29 cellular contexts compared by ENCODE assay signal in the genomic region with DNA sequence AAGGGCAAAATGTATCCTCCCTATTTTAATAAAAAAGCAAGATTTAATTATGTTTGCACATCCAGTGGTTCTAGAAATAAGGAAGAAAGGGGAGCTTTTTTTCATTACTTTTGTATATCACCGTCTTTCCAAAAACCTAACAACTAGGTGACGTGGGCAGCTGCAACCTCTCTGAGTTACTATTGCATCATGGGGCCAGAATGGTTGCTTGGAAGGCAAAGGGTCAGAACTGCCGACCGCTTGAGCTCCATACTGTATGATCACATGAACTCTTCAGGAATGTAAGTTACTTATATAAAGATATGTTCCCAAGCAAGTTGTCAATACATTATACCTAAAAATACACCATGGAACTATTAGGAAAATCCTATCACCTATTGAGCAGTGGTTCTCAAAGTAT.
"Had no signal": no experiment of that assay in that cellular context is flagged by ENCODE, and none has a peak within 500 bp of the region (broad histone marks: within the 10 kb centered on the region; RNA-seq: fewer than 3 reads in every experiment).

No MANE protein-coding gene starts in this region.

- DNase-seq: naive thymus-derived CD8-positive, alpha-beta T cell; nephron progenitor cell; nucleus accumbens; pancreas; retina; spleen; stimulated activated CD4-positive, alpha-beta T cell treated with anti-CD3 and anti-CD28 coated beads, Interleukin-12 subunit alpha, Interleukin-12 subunit beta, amount 100 ng/mL, for 4 hours; stimulated activated CD4-positive, alpha-beta T cell treated with anti-CD3 and anti-CD28 coated beads, Interleukin-1b, Interleukin-23, amount 100 ng/mL, for 48 hours; stimulated activated CD4-positive, alpha-beta T cell treated with anti-CD3 and anti-CD28 coated beads, Interleukin-4, amount 100 ng/mL, for 1 hour; stimulated activated CD4-positive, alpha-beta T cell treated with anti-CD3 and anti-CD28 coated beads, Interleukin-4, amount 100 ng/mL, for 4 hours; stimulated activated CD8-positive, alpha-beta memory T cell treated with anti-CD3 and anti-CD28 coated beads, Interleukin-4, amount 100 ng/mL, for 48 hours; stimulated activated naive CD4-positive, alpha-beta T cell treated with Interleukin-2 at 50 U/mL for 16 hours; stomach; thyroid gland; trophoblast cell; upper lobe of left lung had no signal

- H3K36me3 ChIP-seq: neutrophil, pancreas, prostate gland, right atrium auricular region, spleen, stomach, thoracic aorta, thyroid gland, tibial nerve, upper lobe of left lung, vagina had no signal

- H3K27ac ChIP-seq: neutrophil, pancreas, prostate gland, right atrium auricular region, skin epidermis, spleen, stomach, thoracic aorta, tibial nerve, upper lobe of left lung, vagina had no signal

- ATAC-seq: naive thymus-derived CD8-positive, alpha-beta T cell; natural killer cell treated with Interleukin-12 subunit alpha and Interleukin-12 subunit beta and Interleukin-15 and Interleukin-18, amount 100 ng/mL, for 72 hours; pancreas; sciatic nerve; stimulated activated memory B cell treated with anti-CD40 and anti-IgM and Interleukin-4, amounts not matched to agents 10 μg/mL and 1 μg/mL and 100 μg/mL, for 72 hours had no signal

- H3K4me3 Mint-ChIP-seq: naive thymus-derived CD8-positive, alpha-beta T cell; natural killer cell treated with Interleukin-12 subunit alpha and Interleukin-12 subunit beta and Interleukin-15 and Interleukin-18, amount 100 ng/mL, for 72 hours; nephron progenitor cell; neural crest cell; stimulated activated memory B cell treated with anti-CD40 and anti-IgM and Interleukin-4, amounts not matched to agents 10 μg/mL and 1 μg/mL and 100 μg/mL, for 72 hours; stimulated activated naive CD8-positive, alpha-beta T cell treated with anti-CD3 and anti-CD28 coated beads, Interleukin-15, Interleukin-2, amounts not matched to agents 100 ng/mL and 50 ng/mL, for 24 hours had no signal

- H3K27me3 ChIP-seq: neutrophil, pancreas, right atrium auricular region, spleen, stomach, thyroid gland, tibial nerve, upper lobe of left lung, vagina had no signal

- H3K4me2 ChIP-seq: smooth muscle cell had no signal

- H3K9me3 Mint-ChIP-seq: naive thymus-derived CD8-positive, alpha-beta T cell; natural killer cell treated with Interleukin-12 subunit alpha and Interleukin-12 subunit beta and Interleukin-15 and Interleukin-18, amount 100 ng/mL, for 72 hours; nephron progenitor cell; neural crest cell; stimulated activated memory B cell treated with anti-CD40 and anti-IgM and Interleukin-4, amounts not matched to agents 10 μg/mL and 1 μg/mL and 100 μg/mL, for 72 hours; stimulated activated naive CD8-positive, alpha-beta T cell treated with anti-CD3 and anti-CD28 coated beads, Interleukin-15, Interleukin-2, amounts not matched to agents 100 ng/mL and 50 ng/mL, for 24 hours had no signal

- H3K27me3 Mint-ChIP-seq: naive thymus-derived CD8-positive, alpha-beta T cell; natural killer cell treated with Interleukin-12 subunit alpha and Interleukin-12 subunit beta and Interleukin-15 and Interleukin-18, amount 100 ng/mL, for 72 hours; stimulated activated naive CD8-positive, alpha-beta T cell treated with anti-CD3 and anti-CD28 coated beads, Interleukin-15, Interleukin-2, amounts not matched to agents 100 ng/mL and 50 ng/mL, for 24 hours had no signal

- H3K4me1 ChIP-seq: pancreas, prostate gland, right atrium auricular region, stomach, vagina had no signal

- FAIRE-seq: pancreas had no signal

- H3K36me3 Mint-ChIP-seq: naive thymus-derived CD8-positive, alpha-beta T cell; natural killer cell treated with Interleukin-12 subunit alpha and Interleukin-12 subunit beta and Interleukin-15 and Interleukin-18, amount 100 ng/mL, for 72 hours; stimulated activated memory B cell treated with anti-CD40 and anti-IgM and Interleukin-4, amounts not matched to agents 10 μg/mL and 1 μg/mL and 100 μg/mL, for 72 hours had no signal

- H3K4me1 Mint-ChIP-seq: neural crest cell had no signal

- H3K9me3 ChIP-seq: neutrophil, pancreas, prostate gland, right atrium auricular region, spleen, stomach, thoracic aorta, thyroid gland, tibial nerve, upper lobe of left lung, vagina had no signal

- H3K27ac Mint-ChIP-seq: naive thymus-derived CD8-positive, alpha-beta T cell; natural killer cell treated with Interleukin-12 subunit alpha and Interleukin-12 subunit beta and Interleukin-15 and Interleukin-18, amount 100 ng/mL, for 72 hours; nephron progenitor cell; stimulated activated memory B cell treated with anti-CD40 and anti-IgM and Interleukin-4, amounts not matched to agents 10 μg/mL and 1 μg/mL and 100 μg/mL, for 72 hours; stimulated activated naive CD8-positive, alpha-beta T cell treated with anti-CD3 and anti-CD28 coated beads, Interleukin-15, Interleukin-2, amounts not matched to agents 100 ng/mL and 50 ng/mL, for 24 hours had no signal

- H3K4me3 ChIP-seq: pancreas, prostate gland, right atrium auricular region, skin epidermis, smooth muscle cell, spleen, stomach, thoracic aorta, thyroid gland, tibial nerve, upper lobe of left lung, vagina had no signal
